ENCODE assay signal across 15 cellular contexts in the genomic region with DNA sequence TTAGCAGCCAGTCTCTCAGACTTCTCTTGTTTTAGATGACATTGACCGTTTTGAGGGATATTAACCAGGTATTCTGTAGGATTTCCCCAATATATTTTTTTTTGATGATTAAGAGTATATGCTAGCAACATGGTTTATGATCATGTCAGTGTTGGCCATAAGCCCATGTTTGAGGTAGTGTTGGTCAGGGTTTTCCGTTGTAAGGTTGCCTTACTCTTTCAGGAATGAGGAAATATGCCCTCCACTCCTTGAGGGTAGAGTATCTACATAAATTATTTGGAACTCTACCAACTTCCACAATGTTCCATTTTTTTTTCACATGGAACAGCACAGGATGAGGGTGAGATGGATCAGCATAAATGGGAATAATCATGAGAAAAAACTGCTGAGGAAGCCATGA.
DNase-seq lines count a peak whose midpoint lies in the region; ATAC-seq and TF ChIP-seq lines count a peak whose summit lies in the region.
"Had no signal": no experiment of that assay in that cellular context is flagged by ENCODE, and none has a peak within 500 bp of the region (broad histone marks: within the 10 kb centered on the region; RNA-seq: fewer than 3 reads in every experiment).

No MANE protein-coding gene starts in this region.

- no peak overlapping the region for H3K4me2 ChIP-seq in PC-9

- H3K4me3 ChIP-seq in PC-9 (no peak overlapping the region), epithelial cell of esophagus (ENCODE audit: low read length) (no peak overlapping the region)
- H3K4me3 ChIP-seq in CD4-positive, alpha-beta memory T cell (ENCODE audit: low read length in 2 of 2) = no peak overlapping the region
- H3K4me3 ChIP-seq: GM12878, GM23248 had no signal

- H3K27me3 ChIP-seq in PC-9 (ENCODE audit: insufficient read depth, low read depth) = no peaks in the 10 kb centered on the region
- no peaks in the 10 kb centered on the region for H3K27me3 ChIP-seq in CD4-positive, alpha-beta memory T cell (ENCODE audit: insufficient read depth, low read length)

- H3K79me2 ChIP-seq in PC-9 (ENCODE audit: low read depth) = no peaks in the 10 kb centered on the region

- no peaks in the 10 kb centered on the region for H3K4me1 ChIP-seq in PC-9 (replicated peaks; ENCODE audit: insufficient read depth)
- H3K4me1 ChIP-seq in CD4-positive, alpha-beta memory T cell (ENCODE audit: insufficient read depth, low read length) = no peaks in the 10 kb centered on the region

- no peaks in the 10 kb centered on the region for H3K4me1 Mint-ChIP-seq in activated T-cell treated with anti-CD3 and anti-CD28 coated beads, Interleukin-2, amount 50 U/mL, for 72 hours (ENCODE audit: low read depth)
- no peaks in the 10 kb centered on the region for H3K4me1 Mint-ChIP-seq in CD4-positive, alpha-beta memory T cell
- H3K4me1 Mint-ChIP-seq: B cell had no signal

- no peaks in the 10 kb centered on the region for H3K9me3 ChIP-seq in PC-9 (ENCODE audit: insufficient read depth, low read depth)
- peaks cover 0 to 6% of the 10 kb centered on the region in 2 donors for H3K9me3 ChIP-seq in CD4-positive, alpha-beta memory T cell (ENCODE audit: control insufficient read depth in 1 of 2, low read length in 2 of 2)

- H3F3A ChIP-seq in PC-9 (ENCODE audit: insufficient read depth, low read depth) = no peaks in the 10 kb centered on the region

- peaks cover 14% of the 10 kb centered on the region in 2 donors for H3K9me3 Mint-ChIP-seq in activated T-cell treated with anti-CD3 and anti-CD28 coated beads, Interleukin-2, amount 50 U/mL, for 72 hours
- H3K9me3 Mint-ChIP-seq in CD4-positive, alpha-beta memory T cell = peaks cover 4 to 30% (median 17%) of the 10 kb centered on the region in 8 donors

- H2AFZ ChIP-seq in PC-9 = 0 out of 2 replicates have a peak overlapping the region, but pooled peaks have one; percentile 15
- H2AFZ ChIP-seq: GM23248 had no signal

- no peak overlapping the region for H3K27ac ChIP-seq in PC-9
- H3K27ac ChIP-seq in CD4-positive, alpha-beta memory T cell (ENCODE audit: low read depth, low read length) = no peak overlapping the region
- H3K27ac ChIP-seq: GM23248 had no signal

- no peaks in the 10 kb centered on the region for H3K9me2 ChIP-seq in PC-9 (ENCODE audit: insufficient read depth)

- POLR2A ChIA-PET in PC-9 (lab: Charles Lee; ENCODE audit: unreplicated experiment) = no interaction called here
- POLR2A ChIA-PET in CD4-positive, alpha-beta memory T cell (lab: Charles Lee; ENCODE audit: partially characterized antibody) = no interaction called here

- H3K27me3 Mint-ChIP-seq in activated T-cell treated with anti-CD3 and anti-CD28 coated beads, Interleukin-2, amount 50 U/mL, for 72 hours (ENCODE audit: low read depth) = no peaks in the 10 kb centered on the region
- no peaks in the 10 kb centered on the region for H3K27me3 Mint-ChIP-seq in CD4-positive, alpha-beta memory T cell
- H3K27me3 Mint-ChIP-seq: B cell; CD4-positive, alpha-beta T cell had no signal

- DNase-seq in HT-29 (ENCODE audit: low spot score) (peak; percentile 27), PC-9 (no peak), epithelial cell of esophagus (ENCODE audit: low read depth) (peak; percentile 90), glomerular visceral epithelial cell (ENCODE audit: extremely low spot score) (peak; percentile 23), SHP77 treated with DMSO at 0.1 percent for 48 hours (lab: John Stamatoyannopoulos, UW) (no peak)
- DNase-seq in activated T-cell treated with anti-CD3 and anti-CD28 coated beads, Interleukin-2, amount 50 U/mL, for 72 hours = no peak
- DNase-seq in CD4-positive, alpha-beta memory T cell = no peak
- DNase-seq in activated naive CD4-positive, alpha-beta T cell (lab: John Stamatoyannopoulos, UW) = no peak
- DNase-seq: C1 segment of cervical spinal cord; CD4-positive, alpha-beta T cell; DMS79; GM23248 had no signal

- TF ChIP-seq CTCF in PC-9 (conservative IDR thresholded peaks at IDR 0.05) (no peak), epithelial cell of esophagus (IDR thresholded peaks at IDR 0.05; ENCODE audit: insufficient read depth, low read depth, low read length, missing control alignments) (no peak)

- H3K36me3 ChIP-seq in PC-9 (ENCODE audit: low read depth) = no peaks in the 10 kb centered on the region
- H3K36me3 ChIP-seq in CD4-positive, alpha-beta memory T cell (ENCODE audit: insufficient read depth, low read length) = no peaks in the 10 kb centered on the region

- BruUV-seq in PC-9 (replicated peaks; lab: Mats Ljungman, UMichigan) = no TSS peak

- peaks cover 0 to 3% of the 10 kb centered on the region in 2 donors for H3K36me3 Mint-ChIP-seq in activated T-cell treated with anti-CD3 and anti-CD28 coated beads, Interleukin-2, amount 50 U/mL, for 72 hours (ENCODE audit: insufficient read depth in 2 of 2)
- H3K36me3 Mint-ChIP-seq in CD4-positive, alpha-beta memory T cell = no peaks in the 10 kb centered on the region

- no peaks in the 10 kb centered on the region for H4K20me1 ChIP-seq in PC-9 (ENCODE audit: insufficient read depth)

- CTCF ChIA-PET in PC-9 (lab: Charles Lee) = no interaction called here
- CTCF ChIA-PET in CD4-positive, alpha-beta memory T cell (lab: Charles Lee; ENCODE audit: partially characterized antibody) = no interaction called here

- intact Hi-C loops in PC-9 (cut with micrococcal nuclease; ENCODE audit: unreplicated experiment) = no loop called here
- intact Hi-C loops in CD4-positive, alpha-beta memory T cell (cut with micrococcal nuclease) = no loop called here

- ATAC-seq in activated T-cell treated with anti-CD3 and anti-CD28 coated beads, Interleukin-2, amount 50 U/mL, for 72 hours (replicated peaks in 1 of 2) = no peak
- ATAC-seq: GM12878, HCT116 had no signal

- H3K4me3 Mint-ChIP-seq in activated T-cell treated with anti-CD3 and anti-CD28 coated beads, Interleukin-2, amount 50 U/mL, for 72 hours = no peak overlapping the region
- no peak overlapping the region for H3K4me3 Mint-ChIP-seq in CD4-positive, alpha-beta memory T cell
- H3K4me3 Mint-ChIP-seq: B cell; CD4-positive, alpha-beta T cell had no signal

- no peak overlapping the region for H3K27ac Mint-ChIP-seq in activated T-cell treated with anti-CD3 and anti-CD28 coated beads, Interleukin-2, amount 50 U/mL, for 72 hours
- no peak overlapping the region for H3K27ac Mint-ChIP-seq in CD4-positive, alpha-beta memory T cell
- H3K27ac Mint-ChIP-seq: B cell; CD4-positive, alpha-beta T cell had no signal

Comparison
In these comparisons a context has a peak if more than half of its experiments do, and no peak if none do; other contexts are left out.
1. DNase-seq: peak in HT-29 (single experiment), epithelial cell of esophagus (single experiment) and glomerular visceral epithelial cell (single experiment); none in PC-9 (0 of 2), SHP77 treated with DMSO at 0.1 percent for 48 hours (single experiment), activated T-cell treated with anti-CD3 and anti-CD28 coated beads, Interleukin-2, amount 50 U/mL, for 72 hours (0 of 2), CD4-positive, alpha-beta memory T cell (0 of 5) and activated naive CD4-positive, alpha-beta T cell (0 of 4).